ENCODE assay signal across 23 cellular contexts in genomic region chr9:114789006-114789405, GRCh38. TPM values are rescaled to one million over a fixed set of nuclear protein-coding genes. Genes with fewer than 3 reads are reported as not detected.
DNase-seq lines count a peak whose midpoint lies in the region; ATAC-seq and TF ChIP-seq lines count a peak whose summit lies in the region.
"Had no signal": no experiment of that assay in that cellular context is flagged by ENCODE, and none has a peak within 500 bp of the region (broad histone marks: within the 10 kb centered on the region; RNA-seq: fewer than 3 reads in every experiment).

No MANE protein-coding gene starts in this region.

- H2AK5ac ChIP-seq in trophoblast cell (ENCODE audit: low read length): no peak overlapping the region

- no peak overlapping the region for H3K23ac ChIP-seq in trophoblast cell (ENCODE audit: low read length)

- H2BK5ac ChIP-seq in trophoblast cell (ENCODE audit: low read depth, low read length, poor library complexity): no peak overlapping the region

- H3K4ac ChIP-seq in trophoblast cell (ENCODE audit: low read depth, low read length): no peak overlapping the region

- H3K79me2 ChIP-seq in trophoblast cell (ENCODE audit: control insufficient read depth, insufficient read depth, low read length, poor library complexity): no peaks in the 10 kb centered on the region

- H3K27me3 ChIP-seq in trophoblast cell (ENCODE audit: insufficient read depth, low read length): no peaks in the 10 kb centered on the region
- H3K27me3 ChIP-seq: BE2C, SJCRH30 had no signal

- H3K4me3 ChIP-seq in LNCaP clone FGC (ENCODE audit: low read depth, low read length) (no peak overlapping the region), trophoblast cell (ENCODE audit: low read depth, low read length) (no peak overlapping the region)
- H3K4me3 ChIP-seq: GM23248, K562, SJCRH30 had no signal

- peaks cover 0 to 3% of the 10 kb centered on the region in 2 experiments for H3K36me3 ChIP-seq in trophoblast cell (ENCODE audit: control insufficient read depth in 1 of 2, insufficient read depth in 2 of 2, low read length in 2 of 2)
- H3K36me3 ChIP-seq: BE2C, SJCRH30 had no signal

- H3K14ac ChIP-seq in trophoblast cell (ENCODE audit: low read length): no peak overlapping the region

- H2BK120ac ChIP-seq in trophoblast cell (ENCODE audit: insufficient read depth, low read length, poor library complexity): peak overlapping the region; percentile 95

- DNase-seq in LNCaP clone FGC (ENCODE audit: low read depth) (peak; percentile 92), epithelial cell of prostate (ENCODE audit: low read depth, low spot score) (no peak), trophoblast cell (no peak), NCI-H446 treated with DMSO at 0.1 percent for 48 hours (lab: John Stamatoyannopoulos, UW) (no peak), globus pallidus (ENCODE audit: low spot score) (no peak)
- DNase-seq: BE2C; CD4-positive, CD25-positive, alpha-beta regulatory T cell; DMS79 treated with DMSO at 0.1 percent for 48 hours; GM23248; H9; HFFc6; MV-4-11; NCI-H187; NCI-H510A; NCI-H748 treated with DMSO at 0.1 percent for 48 hours; SJCRH30; T-cell had no signal

- peak overlapping the region; percentile 89 for H4K91ac ChIP-seq in trophoblast cell (ENCODE audit: low read depth, low read length)

- no peak overlapping the region for H2AFZ ChIP-seq in trophoblast cell (ENCODE audit: insufficient read depth, low read length, poor library complexity)
- H2AFZ ChIP-seq: GM23248 had no signal

- H3K18ac ChIP-seq in trophoblast cell (ENCODE audit: low read length): no peak overlapping the region

- H3K9me3 ChIP-seq in trophoblast cell (ENCODE audit: insufficient read depth, low read depth, low read length): no peaks in the 10 kb centered on the region
- H3K9me3 ChIP-seq: BE2C, SJCRH30 had no signal

- H3K79me1 ChIP-seq in trophoblast cell (ENCODE audit: low read length): peaks cover 11% of the 10 kb centered on the region

- TF ChIP-seq CTCF in C4-2B (conservative IDR thresholded peaks at IDR 0.05) (no peak), LNCaP clone FGC (IDR thresholded peaks at IDR 0.05; ENCODE audit: control insufficient read depth, extremely low read depth, insufficient read depth) (no peak)

- peaks cover 7 to 10% of the 10 kb centered on the region in 2 experiments for H3K4me1 ChIP-seq in trophoblast cell (ENCODE audit: control insufficient read depth in 1 of 2, insufficient read depth in 2 of 2, low read length in 2 of 2)
- H3K4me1 ChIP-seq: BE2C had no signal

- no peak for ATAC-seq in HG02970 (IDR thresholded peaks at IDR 0.05; ENCODE audit: low FRiP score, unreplicated experiment)
- ATAC-seq: HepG2, K562, Panc1, T-cell had no signal

- H3K27ac ChIP-seq in C4-2B (peak overlapping the region; percentile 68), epithelial cell of prostate (peak overlapping the region; percentile 81), trophoblast cell (ENCODE audit: low read depth, low read length) (peak overlapping the region; percentile 21)
- H3K27ac ChIP-seq: GM23248, HL-60, SJCRH30 had no signal

- no CpG with 5 or more reads among the region's 3 CpGs for WGBS in trophoblast cell (ENCODE audit: extremely low coverage, insufficient coverage, insufficient read length)

- H4K8ac ChIP-seq in trophoblast cell (ENCODE audit: low read depth, low read length): no peak overlapping the region

- H4K12ac ChIP-seq in trophoblast cell (ENCODE audit: low read depth, low read length): no peak overlapping the region

- H2BK12ac ChIP-seq in trophoblast cell (ENCODE audit: low read length): peak overlapping the region; percentile 63

- no peak overlapping the region for H3K9ac ChIP-seq in trophoblast cell (ENCODE audit: low read length)
- H3K9ac ChIP-seq: GM23248 had no signal

- no peak overlapping the region for H3K4me2 ChIP-seq in trophoblast cell (ENCODE audit: low read length)

RNA-seq across cellular contexts. Expression of gene TNFSF15, which starts 16.8 kb away (rescaled TPM):
- 9.4 and 10.8 TPM in 2 replicates for polyA plus RNA-seq in trophoblast cell (2013)
- polyA plus RNA-seq: CD4-positive, CD25-positive, alpha-beta regulatory T cell; GM23248; K562 had no signal

Comparison
In these comparisons a context has a peak if more than half of its experiments do, and no peak if none do; other contexts are left out.
1. H3K27ac ChIP-seq: peak in every context shown above with its lines; median percentile 81 in epithelial cell of prostate; 68 in C4-2B; 21 in trophoblast cell.